ENCODE assay signal across 8 cellular contexts in genomic region chr9:21995652-21996275, GRCh38. TPM values are rescaled to one million over a fixed set of nuclear protein-coding genes. Genes with fewer than 3 reads are reported as not detected.
DNase-seq lines count a peak whose midpoint lies in the region; ATAC-seq and TF ChIP-seq lines count a peak whose summit lies in the region.

No MANE protein-coding gene starts in this region.

- H3K4me3 ChIP-seq in fibroblast of mammary gland (ENCODE audit: control insufficient read depth, low read depth, low read length) (peak overlapping the region; percentile 98), MG63 (no peak overlapping the region)

- peak overlapping the region; percentile 90 to 98 (median 97) for H3K4me3 Mint-ChIP-seq in naive thymus-derived CD8-positive, alpha-beta T cell

- POLR2A ChIA-PET in naive thymus-derived CD8-positive, alpha-beta T cell (lab: Charles Lee) = interaction anchor here (0.7 kb wide), 1 partner anchor 9 kb away, joined by 3 read pairs; no protein-coding TSS in a partner anchor

- peaks cover 12 to 45% (median 17%) of the 10 kb centered on the region in 5 donors for H3K27me3 Mint-ChIP-seq in naive thymus-derived CD8-positive, alpha-beta T cell

- TF ChIP-seq CTCF in VCaP (conservative IDR thresholded peaks at IDR 0.05) = peak; percentile 47
- TF ChIP-seq CTCF in fibroblast of mammary gland (conservative IDR thresholded peaks at IDR 0.05; ENCODE audit: control insufficient read depth, insufficient read depth, low read depth, low read length) = peak; percentile 13

- H3K27ac ChIP-seq in VCaP = peak overlapping the region; percentile 70

- peaks cover 0 to 2% (median 0%) of the 10 kb centered on the region in 9 donors for H3K9me3 Mint-ChIP-seq in naive thymus-derived CD8-positive, alpha-beta T cell

- H3K27ac Mint-ChIP-seq in naive thymus-derived CD8-positive, alpha-beta T cell = peak overlapping the region in 8 of 10 donors; percentile 61 to 88 (median 78)

- DNase-seq in activated T-cell treated with anti-CD3 and anti-CD28 coated beads, Interleukin-2, amount 50 U/mL, for 1 hour = peak; percentile 34
- DNase-seq in activated T-cell treated with anti-CD3 and anti-CD28 coated beads for 4 hours (no peak), fibroblast of mammary gland (ENCODE audit: low read depth) (peak; percentile 52), MG63 (no peak)
- DNase-seq in naive thymus-derived CD8-positive, alpha-beta T cell = peak in 1 of 10 donors; percentile 66

- ATAC-seq in HG03442 (IDR thresholded peaks at IDR 0.05; ENCODE audit: unreplicated experiment) (peak; percentile 15), GM18873 (IDR thresholded peaks at IDR 0.05; ENCODE audit: low FRiP score, unreplicated experiment) (no peak)
- peak; percentile 3 to 13 for ATAC-seq in naive thymus-derived CD8-positive, alpha-beta T cell

- H3K27me3 ChIP-seq in MG63 = no peaks in the 10 kb centered on the region

- H3K36me3 Mint-ChIP-seq in naive thymus-derived CD8-positive, alpha-beta T cell = peaks cover 0 to 2% (median 0%) of the 10 kb centered on the region in 3 donors

- H3K9me3 ChIP-seq in MG63 = no peaks in the 10 kb centered on the region

- no peaks in the 10 kb centered on the region for H3K36me3 ChIP-seq in MG63

- H3K4me1 Mint-ChIP-seq in naive thymus-derived CD8-positive, alpha-beta T cell = peaks cover 6 to 29% (median 21%) of the 10 kb centered on the region in 4 donors

RNA-seq across cellular contexts. Expression of gene CDKN2B-AS1, which starts 1.2 kb away (rescaled TPM):
- under 1 TPM in 1 of 2 experiments, not detected in 1; 0.60 TPM for total RNA-seq in naive thymus-derived CD8-positive, alpha-beta T cell
- not detected for polyA plus RNA-seq in naive thymus-derived CD8-positive, alpha-beta T cell
- not detected in 2 replicates for total RNA-seq in MG63 (2014; rRNA removed; shearing (Covaris generic); ENCODE audit: low replicate concordance)

RNA-seq across cellular contexts. Expression of gene CDKN2A, which starts 1.6 kb away (rescaled TPM):
- under 1 TPM; 0.60 to 0.94 TPM for total RNA-seq in naive thymus-derived CD8-positive, alpha-beta T cell
- 1 to 10 TPM in 1 of 3 donors, under 1 TPM in 1, not detected in 1; 0.16 to 4.6 TPM for polyA plus RNA-seq in naive thymus-derived CD8-positive, alpha-beta T cell
- not detected in 2 replicates for total RNA-seq in MG63 (2014; rRNA removed; shearing (Covaris generic); ENCODE audit: low replicate concordance)

RNA-seq across cellular contexts. Expression of gene CDKN2B, which starts 13.3 kb away (rescaled TPM):
- total RNA-seq in naive thymus-derived CD8-positive, alpha-beta T cell = not detected
- under 1 TPM in 2 of 3 donors, not detected in 1; 0.17 to 0.31 TPM for polyA plus RNA-seq in naive thymus-derived CD8-positive, alpha-beta T cell
- not detected in 2 replicates for total RNA-seq in MG63 (2014; rRNA removed; shearing (Covaris generic); ENCODE audit: low replicate concordance)

Comparison
In these comparisons a context has a peak if more than half of its experiments do, and no peak if none do; other contexts are left out.
1. DNase-seq: peak in activated T-cell treated with anti-CD3 and anti-CD28 coated beads, Interleukin-2, amount 50 U/mL, for 1 hour (single experiment) and fibroblast of mammary gland (single experiment); none in activated T-cell treated with anti-CD3 and anti-CD28 coated beads for 4 hours (single experiment) and MG63 (single experiment).